In the genomic region with DNA sequence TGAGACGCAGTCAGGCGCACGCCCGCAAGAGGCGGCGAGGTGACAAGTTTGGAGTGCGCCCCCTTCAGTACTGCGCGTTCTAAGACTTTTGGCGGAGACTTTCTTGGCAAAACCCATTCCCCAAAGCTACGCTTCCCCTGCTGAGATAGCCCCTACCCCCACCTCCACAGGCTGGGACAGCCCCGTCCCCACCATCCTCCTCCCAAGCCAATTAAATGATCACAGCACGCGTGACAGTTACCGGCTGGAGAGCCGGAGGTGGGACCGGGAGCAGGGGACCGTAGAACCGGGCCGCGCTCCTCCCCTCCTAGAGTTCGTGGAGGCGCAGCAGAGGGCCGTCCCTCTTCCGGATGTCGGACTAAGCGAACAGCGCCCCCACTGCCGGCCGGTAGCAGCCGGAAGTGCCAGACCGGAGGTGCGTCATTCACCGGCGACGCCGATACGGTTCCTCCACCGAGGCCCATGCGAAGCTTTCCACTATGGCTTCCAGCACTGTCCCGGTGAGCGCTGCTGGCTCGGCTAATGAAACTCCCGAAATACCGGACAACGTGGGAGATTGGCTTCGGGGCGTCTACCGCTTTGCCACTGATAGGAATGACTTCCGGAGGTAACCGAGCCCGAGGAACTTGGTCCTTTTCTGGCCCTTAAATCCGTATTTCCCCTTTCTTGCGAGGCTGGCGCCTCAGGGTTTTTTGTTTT, we compare ENCODE assay signal across 8 cellular contexts. TPM values are rescaled to one million over a fixed set of nuclear protein-coding genes. Genes with fewer than 3 reads are reported as not detected.
DNase-seq lines count a peak whose midpoint lies in the region; ATAC-seq and TF ChIP-seq lines count a peak whose summit lies in the region.

Gene TOMM6, plus strand, starts transcription at position 476 of the 699 bp plus-strand sequence. Its CDS starts 4 bp downstream, at position 480.

- no peaks in the 10 kb centered on the region; the same call in 1 of the 2 replicates for H4K20me1 ChIP-seq in DOHH2 (ENCODE audit: control insufficient read depth, insufficient read depth, low read depth, low read length)

- peak within 1 kb of the TSS; percentile 93 for H3K4me2 ChIP-seq in DOHH2 (ENCODE audit: low read length)

- WGBS in esophagus squamous epithelium, 2 donors, result 0 to 1% methylated on average over 6 to 24 of the region's 55 CpGs

- no peaks in the 10 kb centered on the region for H3K9me3 ChIP-seq in DOHH2 (ENCODE audit: control insufficient read depth, insufficient read depth, low read length)
- H3K9me3 ChIP-seq in KOPT-K1 (ENCODE audit: insufficient read depth, low read length, poor library complexity, severe bottlenecking), result no peaks in the 10 kb centered on the region
- no peaks in the 10 kb centered on the region for H3K9me3 ChIP-seq in Peyer's patch
- no peaks in the 10 kb centered on the region for H3K9me3 ChIP-seq in esophagus squamous epithelium
- no peaks in the 10 kb centered on the region for H3K9me3 ChIP-seq in naive thymus-derived CD4-positive, alpha-beta T cell (ENCODE audit: control insufficient read depth in 2 of 3, low read length in 3 of 3)

- H3K36me3 ChIP-seq in DOHH2 (ENCODE audit: control insufficient read depth, low read length), result peaks cover 46% of the 10 kb centered on the region
- H3K36me3 ChIP-seq in KOPT-K1 (ENCODE audit: insufficient read depth, low read length), result peaks cover 36% of the 10 kb centered on the region
- H3K36me3 ChIP-seq in Peyer's patch, result peaks cover 0 to 31% (median 0%) of the 10 kb centered on the region in 3 donors
- peaks cover 4 to 44% (median 12%) of the 10 kb centered on the region in 3 donors for H3K36me3 ChIP-seq in esophagus squamous epithelium
- H3K36me3 ChIP-seq in naive thymus-derived CD4-positive, alpha-beta T cell (ENCODE audit: control insufficient read depth in 2 of 3, insufficient read depth in 3 of 3, low read length in 3 of 3), result peaks cover 2 to 38% (median 4%) of the 10 kb centered on the region in 3 experiments

- no peaks in the 10 kb centered on the region for H3K9me2 ChIP-seq in DOHH2 (replicated peaks; ENCODE audit: control insufficient read depth, low read length)

- H3K27me3 ChIP-seq in DOHH2 (ENCODE audit: control insufficient read depth, low read length) (no peaks in the 10 kb centered on the region), Peyer's patch (no peaks in the 10 kb centered on the region), esophagus squamous epithelium (no peaks in the 10 kb centered on the region)
- no peaks in the 10 kb centered on the region for H3K27me3 ChIP-seq in naive thymus-derived CD4-positive, alpha-beta T cell (ENCODE audit: control insufficient read depth in 2 of 2, insufficient read depth in 2 of 2, low read length in 2 of 2)

- H3K79me2 ChIP-seq in DOHH2 (ENCODE audit: control insufficient read depth, low read length), result peaks cover 42% of the 10 kb centered on the region

- peak within 1 kb of the TSS; percentile 95 to 98 for H3K4me3 Mint-ChIP-seq in activated T-cell treated with anti-CD3 and anti-CD28 coated beads, Interleukin-2, amount 50 U/mL, for 72 hours
- H3K4me3 Mint-ChIP-seq in naive thymus-derived CD4-positive, alpha-beta T cell, result peak within 1 kb of the TSS; percentile 91 to 99 (median 97)
- peak within 1 kb of the TSS; percentile 95 to 98 for H3K4me3 Mint-ChIP-seq in stimulated activated naive B cell treated with anti-CD40 and anti-IgM and Interleukin-4, amounts not matched to agents 10 μg/mL and 1 μg/mL and 100 μg/mL, for 72 hours

- peak; percentile 82 for TF ChIP-seq CTCF in DOHH2 (IDR thresholded peaks at IDR 0.05; ENCODE audit: low read depth, low read length, poor library complexity, severe bottlenecking)
- TF ChIP-seq CTCF in Peyer's patch (IDR thresholded peaks at IDR 0.05), result peak; percentile 90 to 99 (median 98)
- TF ChIP-seq CTCF in esophagus squamous epithelium (IDR thresholded peaks at IDR 0.05), result peak; percentile 79 to 98 (median 96)

- H3K9me3 Mint-ChIP-seq in activated T-cell treated with anti-CD3 and anti-CD28 coated beads, Interleukin-2, amount 50 U/mL, for 72 hours, result no peaks in the 10 kb centered on the region
- H3K9me3 Mint-ChIP-seq in naive thymus-derived CD4-positive, alpha-beta T cell, result no peaks in the 10 kb centered on the region
- H3K9me3 Mint-ChIP-seq in stimulated activated naive B cell treated with anti-CD40 and anti-IgM and Interleukin-4, amounts not matched to agents 10 μg/mL and 1 μg/mL and 100 μg/mL, for 72 hours, result no peaks in the 10 kb centered on the region

- CTCF ChIA-PET in naive thymus-derived CD4-positive, alpha-beta T cell (lab: Charles Lee), result interaction anchor here (0.6 to 5.3 kb wide), 24 partner anchors 10 to 867 kb away, joined by 3 to 49 read pairs (median 4); partner anchors contain the start of genes BYSL, MED20, TFEB and UBR2

- TF ChIP-seq POLR2A in Peyer's patch (IDR thresholded peaks at IDR 0.05) (peak; percentile 67 to 86), esophagus squamous epithelium (IDR thresholded peaks at IDR 0.05) (peak in 3 of 4 donors; percentile 67 to 85 (median 76))

- H3K36me3 Mint-ChIP-seq in activated T-cell treated with anti-CD3 and anti-CD28 coated beads, Interleukin-2, amount 50 U/mL, for 72 hours (ENCODE audit: insufficient read depth in 2 of 2), result peaks cover 2 to 8% of the 10 kb centered on the region in 2 donors
- peaks cover 4 to 20% (median 14%) of the 10 kb centered on the region in 5 donors for H3K36me3 Mint-ChIP-seq in naive thymus-derived CD4-positive, alpha-beta T cell
- H3K36me3 Mint-ChIP-seq in stimulated activated naive B cell treated with anti-CD40 and anti-IgM and Interleukin-4, amounts not matched to agents 10 μg/mL and 1 μg/mL and 100 μg/mL, for 72 hours, result peaks cover 8 to 19% of the 10 kb centered on the region in 2 donors

- ATAC-seq in GM21786 (IDR thresholded peaks at IDR 0.05; ENCODE audit: unreplicated experiment), result peak; percentile 79
- ATAC-seq in activated T-cell treated with anti-CD3 and anti-CD28 coated beads, Interleukin-2, amount 50 U/mL, for 72 hours (replicated peaks in 1 of 2), result peak; percentile 86 to 87
- peak; percentile 88 for ATAC-seq in naive thymus-derived CD4-positive, alpha-beta T cell
- ATAC-seq in stimulated activated naive B cell treated with anti-CD40 and anti-IgM and Interleukin-4, amounts not matched to agents 10 μg/mL and 1 μg/mL and 100 μg/mL, for 72 hours (replicated peaks), result peak; percentile 86

- DNase-seq in Peyer's patch, result peak; percentile 94 to 98 (median 98)
- peak; percentile 96 to 97 for DNase-seq in activated T-cell treated with anti-CD3 and anti-CD28 coated beads, Interleukin-2, amount 50 U/mL, for 72 hours
- DNase-seq in esophagus squamous epithelium (lab: John Stamatoyannopoulos, UW), result peak; percentile 77
- DNase-seq in naive thymus-derived CD4-positive, alpha-beta T cell, result peak; percentile 87 to 96 (median 94)
- DNase-seq in stimulated activated naive B cell treated with anti-CD40 and anti-IgM and Interleukin-4, amounts not matched to agents 10 μg/mL and 1 μg/mL and 100 μg/mL, for 72 hours, result peak; percentile 95

- no peaks in the 10 kb centered on the region for H3K27me3 Mint-ChIP-seq in activated T-cell treated with anti-CD3 and anti-CD28 coated beads, Interleukin-2, amount 50 U/mL, for 72 hours (ENCODE audit: low read depth)
- H3K27me3 Mint-ChIP-seq in naive thymus-derived CD4-positive, alpha-beta T cell, result peaks cover 0 to 14% (median 0%) of the 10 kb centered on the region in 5 donors
- H3K27me3 Mint-ChIP-seq in stimulated activated naive B cell treated with anti-CD40 and anti-IgM and Interleukin-4, amounts not matched to agents 10 μg/mL and 1 μg/mL and 100 μg/mL, for 72 hours, result no peaks in the 10 kb centered on the region

- peaks cover 22% of the 10 kb centered on the region for H3K4me1 Mint-ChIP-seq in activated T-cell treated with anti-CD3 and anti-CD28 coated beads, Interleukin-2, amount 50 U/mL, for 72 hours (ENCODE audit: low read depth)
- peaks cover 8 to 29% (median 17%) of the 10 kb centered on the region in 7 donors for H3K4me1 Mint-ChIP-seq in naive thymus-derived CD4-positive, alpha-beta T cell
- H3K4me1 Mint-ChIP-seq in stimulated activated naive B cell treated with anti-CD40 and anti-IgM and Interleukin-4, amounts not matched to agents 10 μg/mL and 1 μg/mL and 100 μg/mL, for 72 hours, result peaks cover 21 to 35% of the 10 kb centered on the region in 2 donors

- H3K4me1 ChIP-seq in DOHH2 (ENCODE audit: control insufficient read depth, low read length) (peaks cover 34% of the 10 kb centered on the region), Peyer's patch (peaks cover 0 to 15% (median 5%) of the 10 kb centered on the region in 4 donors), esophagus squamous epithelium (peaks cover 33 to 58% (median 34%) of the 10 kb centered on the region in 3 donors)
- H3K4me1 ChIP-seq in naive thymus-derived CD4-positive, alpha-beta T cell (ENCODE audit: control insufficient read depth in 2 of 2, insufficient read depth in 2 of 2, low read length in 2 of 2), result peaks cover 6 to 9% of the 10 kb centered on the region in 2 donors

- peak within 1 kb of the TSS; percentile 99 for H3K27ac Mint-ChIP-seq in activated T-cell treated with anti-CD3 and anti-CD28 coated beads, Interleukin-2, amount 50 U/mL, for 72 hours
- H3K27ac Mint-ChIP-seq in naive thymus-derived CD4-positive, alpha-beta T cell, result peak within 1 kb of the TSS; percentile 95 to 99 (median 98)
- peak within 1 kb of the TSS; percentile 99 for H3K27ac Mint-ChIP-seq in stimulated activated naive B cell treated with anti-CD40 and anti-IgM and Interleukin-4, amounts not matched to agents 10 μg/mL and 1 μg/mL and 100 μg/mL, for 72 hours

- H3K27ac ChIP-seq in DOHH2 (ENCODE audit: low read depth, low read length), result peak within 1 kb of the TSS; percentile 88
- peak within 1 kb of the TSS; percentile 85 for H3K27ac ChIP-seq in KOPT-K1 (ENCODE audit: low read depth, low read length, poor library complexity, severe bottlenecking)
- peak within 1 kb of the TSS; percentile 87 to 98 (median 96) for H3K27ac ChIP-seq in Peyer's patch
- H3K27ac ChIP-seq in esophagus squamous epithelium, result peak within 1 kb of the TSS; percentile 89 to 99 (median 95)
- peak within 1 kb of the TSS; percentile 89 for H3K27ac ChIP-seq in naive thymus-derived CD4-positive, alpha-beta T cell (ENCODE audit: low read depth, low read length)

- H3K4me3 ChIP-seq in DOHH2 (ENCODE audit: low read length), result peak within 1 kb of the TSS; percentile 77
- H3K4me3 ChIP-seq in Peyer's patch, result peak within 1 kb of the TSS; percentile 76 to 89 (median 86)
- peak within 1 kb of the TSS; percentile 72 to 91 (median 84) for H3K4me3 ChIP-seq in esophagus squamous epithelium
- peak within 1 kb of the TSS; percentile 97 for H3K4me3 ChIP-seq in naive thymus-derived CD4-positive, alpha-beta T cell (ENCODE audit: low read length)

- POLR2A ChIA-PET in naive thymus-derived CD4-positive, alpha-beta T cell (lab: Charles Lee), result interaction anchor here (0.6 to 5.1 kb wide), 25 partner anchors 9 to 1092 kb away, joined by 3 to 79 read pairs (median 4); partner anchors contain the start of genes BYSL, MED20, NFYA and OARD1

- intact Hi-C loops in esophagus squamous epithelium (cut with DNase I), result no loop called here
- intact Hi-C loops in naive thymus-derived CD4-positive, alpha-beta T cell (cut with micrococcal nuclease), result loop anchor here (1.0 to 10.0 kb wide), 25 partner anchors 8 to 1841 kb away; partner anchors contain the start of genes BYSL (in 2 of the 2), FRS3 (in 2 of the 2), MED20 (in 2 of the 2) and MRPS10 (in 2 of the 2)

- H3F3A ChIP-seq in DOHH2 (ENCODE audit: control insufficient read depth, insufficient read depth), result peaks cover 27% of the 10 kb centered on the region

RNA-seq across cellular contexts. Expression of gene TOMM6, which starts in this region (rescaled TPM):
- total RNA-seq in Peyer's patch, result 10 to 100 TPM; 36.7 to 72.6 (median 62.4) TPM
- 100 to 1,000 TPM; 109 to 120 TPM for total RNA-seq in activated T-cell treated with anti-CD3 and anti-CD28 coated beads, Interleukin-2, amount 50 U/mL, for 72 hours
- total RNA-seq in esophagus squamous epithelium, result 100 to 1,000 TPM; 116 to 182 (median 150) TPM
- 100 to 1,000 TPM; 114 to 193 (median 128) TPM for total RNA-seq in naive thymus-derived CD4-positive, alpha-beta T cell
- polyA plus RNA-seq in naive thymus-derived CD4-positive, alpha-beta T cell, result 100 to 1,000 TPM; 391 to 449 TPM

Comparison
In these comparisons a context has a peak if more than half of its experiments do, and no peak if none do; other contexts are left out.
1. Peak in every context shown above with its lines: DNase-seq, ATAC-seq, H3K4me3 ChIP-seq and H3K27ac ChIP-seq.